8 cellular contexts compared by ENCODE assay signal in genomic region chr7:43647314-43647691, GRCh38.
A peak's percentile ranks its signal among the peaks of the same experiment; 100 is the strongest.
DNase-seq lines count a peak whose midpoint lies in the region; ATAC-seq and TF ChIP-seq lines count a peak whose summit lies in the region.

No MANE protein-coding gene starts in this region.

- H3K9me3 Mint-ChIP-seq in T-cell: no peaks in the 10 kb centered on the region

- TF ChIP-seq CTCF in fibroblast of the aortic adventitia (IDR thresholded peaks at IDR 0.05; ENCODE audit: insufficient read depth, low read length) (no peak), retinal pigment epithelial cell (conservative IDR thresholded peaks at IDR 0.05; ENCODE audit: low read depth, low read length) (no peak)

- peaks cover 97 to 99% (median 97%) of the 10 kb centered on the region in 3 donors for H3K4me1 Mint-ChIP-seq in T-cell

- H3K27ac Mint-ChIP-seq in T-cell: peak overlapping the region; percentile 99 to 100

- H3K4me3 Mint-ChIP-seq in T-cell: peak overlapping the region; percentile 64 to 78 (median 69)

- CTCF ChIA-PET in T-cell (lab: Charles Lee): interaction anchor here in 1 of 2 donors (0.8 to 4.3 kb wide), 3 partner anchors 53 to 65 kb away, joined by 3 to 54 read pairs (median 54); partner anchors contain the start of gene STK17A

- H3K4me3 ChIP-seq in GM08714 (ENCODE audit: low read length) (peak overlapping the region; percentile 52; the same call in 1 of the 2 replicates), fibroblast of the aortic adventitia (ENCODE audit: low read depth, low read length) (peak overlapping the region; percentile 52), retinal pigment epithelial cell (ENCODE audit: low read length) (peak overlapping the region; percentile 5)

- POLR2A ChIA-PET in T-cell (lab: Charles Lee): interaction anchor here (0.6 to 3.6 kb wide), 3 partner anchors 14 to 65 kb away, joined by 3 to 88 read pairs (median 3); partner anchors contain the start of gene STK17A (in 2 of the 2)

- DNase-seq in T-cell (no peak), fibroblast of the aortic adventitia (ENCODE audit: low read depth) (peak; percentile 93), retinal pigment epithelial cell (ENCODE audit: low read depth) (no peak), mucosa of gallbladder (ENCODE audit: low spot score) (no peak), GF-D8 (lab: John Stamatoyannopoulos, UW) (no peak), NCI-H2196 (lab: John Stamatoyannopoulos, UW; ENCODE audit: unreplicated experiment) (no peak)

- no peaks in the 10 kb centered on the region for H3K27me3 Mint-ChIP-seq in T-cell

- H3K36me3 Mint-ChIP-seq in T-cell: peaks cover 37% of the 10 kb centered on the region

- ATAC-seq in T-cell (replicated peaks in 1 of 4) (no peak), HG03025 (IDR thresholded peaks at IDR 0.05; ENCODE audit: low FRiP score, unreplicated experiment) (no peak)
